Comparison of ENCODE assay signal across 8 cellular contexts in genomic region chr16:4117250-4117578, GRCh38. TPM values are rescaled to one million over a fixed set of nuclear protein-coding genes. Genes with fewer than 3 reads are reported as not detected.
DNase-seq lines count a peak whose midpoint lies in the region; ATAC-seq and TF ChIP-seq lines count a peak whose summit lies in the region.

No MANE protein-coding gene starts in this region.

- no peaks in the 10 kb centered on the region for H3K36me3 Mint-ChIP-seq in MCF 10A (ENCODE audit: insufficient read depth, unreplicated experiment)

- H3K4me1 ChIP-seq in heart right ventricle (peaks cover 13 to 42% (median 38%) of the 10 kb centered on the region in 9 donors), muscle layer of colon (ENCODE audit: insufficient read depth, low read length) (peaks cover 31% of the 10 kb centered on the region), vagina (peaks cover 45% of the 10 kb centered on the region)

- intact Hi-C loops in heart right ventricle (cut with DNase I) (loop anchor here in 8 of 10 donors (5.0 to 10.0 kb wide), 11 partner anchors 65 to 172 kb away; partner anchors contain the start of gene SRL (in 1 of the 8)), left ventricle myocardium superior (cut with micrococcal nuclease) (no loop called here), MCF 10A (cut with micrococcal nuclease) (loop anchor here (5.0 kb wide), 1 partner anchor 65 kb away; no protein-coding TSS in a partner anchor), vagina (cut with DNase I) (loop anchor here (10.0 kb wide), 2 partner anchors 68 to 128 kb away; partner anchors contain the start of gene SRL)

- WGBS in heart right ventricle, 2 donors, result 94 to 97% methylated on average over 12 of the region's 12 CpGs

- H3K36me3 ChIP-seq in heart right ventricle (no peaks in the 10 kb centered on the region), muscle layer of colon (ENCODE audit: insufficient read depth, low read length) (no peaks in the 10 kb centered on the region), vagina (no peaks in the 10 kb centered on the region)

- H3K9me3 Mint-ChIP-seq in MCF 10A (ENCODE audit: unreplicated experiment), result no peaks in the 10 kb centered on the region

- peak overlapping the region in 7 of 10 donors; percentile 82 to 88 (median 86) for H3K27ac ChIP-seq in heart right ventricle
- H3K27ac ChIP-seq in muscle layer of colon (ENCODE audit: low read depth, low read length), result peak overlapping the region; percentile 90
- peak overlapping the region; percentile 91 for H3K27ac ChIP-seq in vagina

- H3K4me3 ChIP-seq in heart right ventricle (peak overlapping the region in 9 of 10 donors; percentile 55 to 78 (median 69)), muscle layer of colon (ENCODE audit: low read depth in 1 of 2, low read length in 2 of 2) (peak overlapping the region; percentile 45 to 72), vagina (peak overlapping the region; percentile 56 to 79)

- DNase-seq in heart right ventricle (no peak), left ventricle myocardium superior (no peak), MCF 10A (ENCODE audit: unreplicated experiment) (no peak), vagina (ENCODE audit: extremely low spot score in 2 of 2) (no peak), G401 (ENCODE audit: low spot score) (no peak)
- no peak for DNase-seq in activated effector memory CD4-positive, alpha-beta T cell treated with Interleukin-2 at 50 U/mL for 16 hours

- in situ Hi-C loops in G401 (cut with HindIII; ENCODE audit: low sequenced_read_pairs), result no loop called here

- peaks cover 20% of the 10 kb centered on the region for H3K4me1 Mint-ChIP-seq in MCF 10A (ENCODE audit: insufficient read depth, unreplicated experiment)

- ATAC-seq in heart right ventricle, result no peak
- ATAC-seq in left ventricle myocardium superior, result no peak
- ATAC-seq in GM18873 (IDR thresholded peaks at IDR 0.05; ENCODE audit: low FRiP score, unreplicated experiment), result no peak

- H3K27me3 ChIP-seq in heart right ventricle (no peaks in the 10 kb centered on the region), muscle layer of colon (ENCODE audit: control insufficient read depth in 1 of 2, insufficient read depth in 2 of 2, low read length in 2 of 2) (no peaks in the 10 kb centered on the region), vagina (no peaks in the 10 kb centered on the region)

- CTCF ChIA-PET in MCF 10A (lab: Yijun Ruan, JAX), result interaction anchor here (0.5 to 0.7 kb wide), 3 partner anchors 60 to 136 kb away, joined by 3 read pairs; no protein-coding TSS in a partner anchor

- TF ChIP-seq POLR2A in vagina (IDR thresholded peaks at IDR 0.05), result no peak

- H3K9me3 ChIP-seq in heart right ventricle, result no peaks in the 10 kb centered on the region
- H3K9me3 ChIP-seq in muscle layer of colon (ENCODE audit: low read length), result no peaks in the 10 kb centered on the region
- no peaks in the 10 kb centered on the region for H3K9me3 ChIP-seq in vagina

- H3K4me3 Mint-ChIP-seq in MCF 10A (ENCODE audit: unreplicated experiment), result peak overlapping the region; percentile 74

- H3K27ac Mint-ChIP-seq in MCF 10A (ENCODE audit: low read depth, unreplicated experiment), result peak overlapping the region; percentile 65

- POLR2A ChIA-PET in MCF 10A (lab: Yijun Ruan, JAX), result interaction anchor here (0.5 kb wide), 1 partner anchor 469 kb away, joined by 3 read pairs; no protein-coding TSS in a partner anchor

- no peaks in the 10 kb centered on the region for H3K27me3 Mint-ChIP-seq in MCF 10A (ENCODE audit: insufficient read depth, unreplicated experiment)

- BruUV-seq in MCF 10A (replicated peaks; lab: Mats Ljungman, UMichigan), result no TSS peak

- TF ChIP-seq CTCF in heart right ventricle (IDR thresholded peaks at IDR 0.05) (no peak), MCF 10A (IDR thresholded peaks at IDR 0.05; ENCODE audit: unreplicated experiment) (no peak), vagina (IDR thresholded peaks at IDR 0.05) (no peak)

- H3K9ac ChIP-seq in muscle layer of colon (ENCODE audit: low read length), result peak overlapping the region; percentile 71

RNA-seq across cellular contexts. Expression of gene ADCY9, which starts 1.0 kb away (rescaled TPM):
- total RNA-seq in heart right ventricle, result 10 to 100 TPM; 37.3 to 57.6 (median 43.4) TPM
- polyA plus RNA-seq in heart right ventricle, result 10 to 100 TPM; 11.5 to 12.4 TPM
- 53.5 TPM for total RNA-seq in left ventricle myocardium superior
- total RNA-seq in MCF 10A (2022), result 13.1 and 14.2 TPM in 2 replicates
- total RNA-seq in vagina, result 16.9 TPM
- total RNA-seq in G401 (2014; rRNA removed; shearing (Covaris generic)), result 2.6 and 8.9 TPM in 2 replicates
